In genomic region chr1:175597969-175598765, GRCh38 we compare ENCODE assay signal across 13 cellular contexts.
DNase-seq lines count a peak whose midpoint lies in the region; ATAC-seq and TF ChIP-seq lines count a peak whose summit lies in the region.
"Had no signal": no experiment of that assay in that cellular context is flagged by ENCODE, and none has a peak within 500 bp of the region (broad histone marks: within the 10 kb centered on the region; RNA-seq: fewer than 3 reads in every experiment).

No MANE protein-coding gene starts in this region.

- peak overlapping the region; percentile 87 to 95 (median 94) for H3K4me3 Mint-ChIP-seq in IgD-negative memory B cell
- H3K4me3 Mint-ChIP-seq: activated naive CD8-positive, alpha-beta T cell had no signal

- H3K36me3 ChIP-seq in GM23248 (ENCODE audit: low read depth) (no peaks in the 10 kb centered on the region), left lung (no peaks in the 10 kb centered on the region), hepatocyte (replicated peaks; ENCODE audit: insufficient read depth, low read depth) (no peaks in the 10 kb centered on the region)
- H3K36me3 ChIP-seq: gastroesophageal sphincter had no signal

- H3K79me2 ChIP-seq in GM23248 (ENCODE audit: insufficient read depth) (no peaks in the 10 kb centered on the region), hepatocyte (no peaks in the 10 kb centered on the region)

- no peaks in the 10 kb centered on the region for H3K9me3 Mint-ChIP-seq in IgD-negative memory B cell
- H3K9me3 Mint-ChIP-seq: nephron had no signal

- no peak overlapping the region for H2AFZ ChIP-seq in GM23248
- no peak overlapping the region for H2AFZ ChIP-seq in hepatocyte

- peaks cover 45 to 66% (median 59%) of the 10 kb centered on the region in 3 donors for H3K4me1 Mint-ChIP-seq in IgD-negative memory B cell

- H3K27ac ChIP-seq in GM23248 (no peak overlapping the region), left lung (peak overlapping the region in 1 of 2 donors; percentile 38), hepatocyte (no peak overlapping the region)
- H3K27ac ChIP-seq: gastroesophageal sphincter had no signal

- no peaks in the 10 kb centered on the region for H3F3A ChIP-seq in GM23248 (ENCODE audit: insufficient read depth)

- H3K27me3 Mint-ChIP-seq in IgD-negative memory B cell = peaks cover 1% of the 10 kb centered on the region

- peaks cover under 1% of the 10 kb centered on the region for H3K36me3 Mint-ChIP-seq in IgD-negative memory B cell
- H3K36me3 Mint-ChIP-seq: activated naive CD8-positive, alpha-beta T cell had no signal

- peak; percentile 68 for DNase-seq in GM13977 (ENCODE audit: low spot score)
- peak; percentile 16 for DNase-seq in GM23248
- DNase-seq in left lung = no peak
- DNase-seq in T-helper 9 cell = no peak
- DNase-seq in NCI-H510A (lab: John Stamatoyannopoulos, UW) = no peak
- DNase-seq in hepatocyte (ENCODE audit: low spot score) = no peak
- no peak for DNase-seq in NCI-H446 (lab: John Stamatoyannopoulos, UW)
- DNase-seq: NCI-H2029, T1000 had no signal

- ATAC-seq in left lung = peak; percentile 18
- ATAC-seq: gastroesophageal sphincter had no signal

- H3K4me1 ChIP-seq in GM23248 (ENCODE audit: insufficient read depth) (no peaks in the 10 kb centered on the region), left lung (no peaks in the 10 kb centered on the region), hepatocyte (ENCODE audit: insufficient read depth) (peaks cover 5% of the 10 kb centered on the region)
- H3K4me1 ChIP-seq: gastroesophageal sphincter had no signal

- 27 to 30% methylated on average over 7 of the region's 7 CpGs for WGBS in GM23248 (ENCODE audit: low coverage in 1 of 2, low lambda C conversion rate in 2 of 2, missing lambda C conversion rate in 2 of 2), 2 experiments
- 80% methylated on average over 7 of the region's 7 CpGs for WGBS in hepatocyte (ENCODE audit: low lambda C conversion rate, missing lambda C conversion rate)

- H3K4me2 ChIP-seq in GM23248 (ENCODE audit: unreplicated experiment) = no peak overlapping the region
- no peak overlapping the region for H3K4me2 ChIP-seq in hepatocyte

- no peaks in the 10 kb centered on the region for H3K9me2 ChIP-seq in GM23248 (ENCODE audit: insufficient read depth)
- no peaks in the 10 kb centered on the region for H3K9me2 ChIP-seq in hepatocyte (replicated peaks; ENCODE audit: insufficient read depth)

- in situ Hi-C loops in GM13977 (cut with MboI; ENCODE audit: low pct_unique_long_range_greater_than_20kb, low sequenced_read_pairs, unreplicated experiment) = no loop called here
- in situ Hi-C loops in GM23248 (cut with MboI) = no loop called here

- peak overlapping the region; percentile 99 to 100 (median 99) for H3K27ac Mint-ChIP-seq in IgD-negative memory B cell
- H3K27ac Mint-ChIP-seq: activated naive CD8-positive, alpha-beta T cell; nephron had no signal

- H3K9ac ChIP-seq in GM23248 = no peak overlapping the region

- no peaks in the 10 kb centered on the region for H3K27me3 ChIP-seq in GM23248 (replicated peaks; ENCODE audit: insufficient read depth)
- H3K27me3 ChIP-seq in left lung = peaks cover 18 to 23% of the 10 kb centered on the region in 2 donors
- peaks cover 35% of the 10 kb centered on the region for H3K27me3 ChIP-seq in hepatocyte

- H4K20me1 ChIP-seq in GM23248 (ENCODE audit: insufficient read depth) (no peaks in the 10 kb centered on the region), hepatocyte (ENCODE audit: insufficient read depth, poor library complexity, severe bottlenecking) (no peaks in the 10 kb centered on the region)

- H3K4me3 ChIP-seq in GM23248 (no peak overlapping the region), left lung (no peak overlapping the region), hepatocyte (no peak overlapping the region)
- H3K4me3 ChIP-seq: gastroesophageal sphincter had no signal

- H3K9me3 ChIP-seq in GM23248 (ENCODE audit: low read depth) (no peaks in the 10 kb centered on the region), left lung (no peaks in the 10 kb centered on the region), hepatocyte (ENCODE audit: low read depth) (no peaks in the 10 kb centered on the region)
- H3K9me3 ChIP-seq: gastroesophageal sphincter had no signal

- no peak for TF ChIP-seq CTCF in GM13977 (IDR thresholded peaks at IDR 0.05; ENCODE audit: extremely low read depth, insufficient read depth, missing control alignments)
- no peak for TF ChIP-seq CTCF in left lung (IDR thresholded peaks at IDR 0.05)
- TF ChIP-seq CTCF in hepatocyte (IDR thresholded peaks at IDR 0.05; ENCODE audit: poor library complexity) = no peak

- intact Hi-C loops in left lung (cut with DNase I) = loop anchor here in 1 of 2 donors (10.0 kb wide), 1 partner anchor 113 kb away; no protein-coding TSS in a partner anchor

Comparison
In these comparisons a context has a peak if more than half of its experiments do, and no peak if none do; other contexts are left out.
1. DNase-seq: peak in GM13977 (single experiment) and GM23248 (single experiment); none in left lung (0 of 2), T-helper 9 cell (single experiment), NCI-H510A (single experiment), hepatocyte (single experiment) and NCI-H446 (0 of 2).